ENCODE assay signal across 1 cellular context in the genomic region with DNA sequence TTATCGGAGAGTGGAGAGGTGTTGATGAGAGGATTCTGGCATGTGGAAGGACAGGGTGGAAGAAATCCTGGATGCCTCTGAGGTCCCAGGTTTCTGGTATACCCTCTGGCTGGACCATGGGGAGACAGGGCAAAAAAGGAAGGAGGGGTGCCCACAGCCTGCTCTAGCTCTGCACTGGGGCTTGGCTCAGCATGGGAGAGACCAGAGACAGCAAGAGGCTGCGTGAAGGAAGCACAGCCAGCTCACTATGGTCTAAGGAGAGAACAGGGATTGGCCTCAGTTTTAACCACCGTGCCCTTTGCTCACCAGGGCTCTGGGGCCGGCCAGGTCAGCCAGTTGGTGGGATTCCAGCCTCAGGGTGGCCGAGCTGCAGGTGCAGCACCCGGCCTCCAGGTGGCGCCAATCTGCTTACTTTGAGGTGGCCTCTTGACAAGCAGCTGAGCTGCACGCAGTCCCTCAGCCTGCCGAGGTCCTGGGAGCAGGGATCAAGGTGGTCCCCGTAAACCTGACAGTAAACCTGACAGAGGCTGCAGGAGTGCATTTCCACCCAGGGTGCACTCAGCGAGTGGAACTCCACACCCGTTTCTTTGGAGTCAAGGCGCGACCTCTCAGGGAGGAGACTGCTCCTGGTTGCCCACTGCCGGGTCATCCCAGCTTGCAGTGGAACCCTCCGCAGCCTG.
TF ChIP-seq lines count a peak whose summit lies in the region.

No MANE protein-coding gene starts in this region.

TF ChIP-seq in WTC11, 78 proteins besides CTCF, POLR2A, EP300 and RAD21 (continued from another document):
- TF ChIP-seq AR (CRISPR knock-in tag; IDR thresholded peaks at IDR 0.05) (no peak), ZNF532 (CRISPR knock-in tag; IDR thresholded peaks at IDR 0.05; ENCODE audit: borderline replicate concordance) (no peak), GRHL2 (CRISPR knock-in tag; IDR thresholded peaks at IDR 0.05; ENCODE audit: insufficient replicate concordance, severe bottlenecking) (no peak), FOXP4 (CRISPR knock-in tag; IDR thresholded peaks at IDR 0.05) (peak; percentile 75; the same call in 1 of the 2 replicates), TEAD4 (CRISPR knock-in tag; IDR thresholded peaks at IDR 0.05) (no peak), OVOL2 (CRISPR knock-in tag; IDR thresholded peaks at IDR 0.05; ENCODE audit: borderline replicate concordance) (no peak), NFYB (CRISPR knock-in tag; conservative IDR thresholded peaks at IDR 0.05; ENCODE audit: low read depth) (no peak), E2F4 (CRISPR knock-in tag; IDR thresholded peaks at IDR 0.05; ENCODE audit: borderline replicate concordance, low read depth) (no peak), CREB1 (CRISPR knock-in tag; IDR thresholded peaks at IDR 0.05) (no peak), ESRRA (CRISPR knock-in tag; IDR thresholded peaks at IDR 0.05; ENCODE audit: borderline replicate concordance) (no peak), FOXP1 (CRISPR knock-in tag; IDR thresholded peaks at IDR 0.05; ENCODE audit: borderline replicate concordance) (peak; percentile 27; the same call in 1 of the 2 replicates), NR1H2 (CRISPR knock-in tag; IDR thresholded peaks at IDR 0.05) (no peak), IRF2 (CRISPR knock-in tag; IDR thresholded peaks at IDR 0.05; ENCODE audit: borderline replicate concordance, low read depth) (no peak), ZNF232 (CRISPR knock-in tag; IDR thresholded peaks at IDR 0.05) (no peak), FOXK1 (CRISPR knock-in tag; IDR thresholded peaks at IDR 0.05) (0 out of 2 replicates have a peak, but pooled peaks have one; percentile 53), TCF7 (CRISPR knock-in tag; IDR thresholded peaks at IDR 0.05; ENCODE audit: low read depth) (no peak), NFE2L1 (CRISPR knock-in tag; IDR thresholded peaks at IDR 0.05) (no peak), ZNF396 (CRISPR knock-in tag; IDR thresholded peaks at IDR 0.05; ENCODE audit: borderline replicate concordance) (no peak), ETV6 (CRISPR knock-in tag; IDR thresholded peaks at IDR 0.05) (peak; percentile 84), ZBTB21 (CRISPR knock-in tag; IDR thresholded peaks at IDR 0.05; ENCODE audit: borderline replicate concordance) (no peak), SP1 (CRISPR knock-in tag; conservative IDR thresholded peaks at IDR 0.05) (peak; percentile 24; the same call in 1 of the 2 replicates), NR2C2 (CRISPR knock-in tag; IDR thresholded peaks at IDR 0.05) (no peak), ATF3 (CRISPR knock-in tag; conservative IDR thresholded peaks at IDR 0.05) (no peak), FOXJ3 (CRISPR knock-in tag; IDR thresholded peaks at IDR 0.05; ENCODE audit: borderline replicate concordance) (no peak)
- TF ChIP-seq, protein P1, sequence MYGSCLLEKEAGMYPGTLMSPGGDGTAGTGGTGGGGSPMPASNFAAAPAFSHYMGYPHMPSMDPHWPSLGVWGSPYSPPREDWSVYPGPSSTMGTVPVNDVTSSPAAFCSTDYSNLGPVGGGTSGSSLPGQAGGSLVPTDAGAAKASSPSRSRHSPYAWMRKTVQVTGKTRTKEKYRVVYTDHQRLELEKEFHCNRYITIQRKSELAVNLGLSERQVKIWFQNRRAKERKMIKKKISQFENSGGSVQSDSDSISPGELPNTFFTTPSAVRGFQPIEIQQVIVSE (CRISPR knock-in tag; IDR thresholded peaks at IDR 0.05; ENCODE audit: borderline replicate concordance): no peak
- TF ChIP-seq, protein P2, sequence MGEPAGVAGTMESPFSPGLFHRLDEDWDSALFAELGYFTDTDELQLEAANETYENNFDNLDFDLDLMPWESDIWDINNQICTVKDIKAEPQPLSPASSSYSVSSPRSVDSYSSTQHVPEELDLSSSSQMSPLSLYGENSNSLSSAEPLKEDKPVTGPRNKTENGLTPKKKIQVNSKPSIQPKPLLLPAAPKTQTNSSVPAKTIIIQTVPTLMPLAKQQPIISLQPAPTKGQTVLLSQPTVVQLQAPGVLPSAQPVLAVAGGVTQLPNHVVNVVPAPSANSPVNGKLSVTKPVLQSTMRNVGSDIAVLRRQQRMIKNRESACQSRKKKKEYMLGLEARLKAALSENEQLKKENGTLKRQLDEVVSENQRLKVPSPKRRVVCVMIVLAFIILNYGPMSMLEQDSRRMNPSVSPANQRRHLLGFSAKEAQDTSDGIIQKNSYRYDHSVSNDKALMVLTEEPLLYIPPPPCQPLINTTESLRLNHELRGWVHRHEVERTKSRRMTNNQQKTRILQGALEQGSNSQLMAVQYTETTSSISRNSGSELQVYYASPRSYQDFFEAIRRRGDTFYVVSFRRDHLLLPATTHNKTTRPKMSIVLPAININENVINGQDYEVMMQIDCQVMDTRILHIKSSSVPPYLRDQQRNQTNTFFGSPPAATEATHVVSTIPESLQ (CRISPR knock-in tag; IDR thresholded peaks at IDR 0.05): no peak
- TF ChIP-seq, protein P3, sequence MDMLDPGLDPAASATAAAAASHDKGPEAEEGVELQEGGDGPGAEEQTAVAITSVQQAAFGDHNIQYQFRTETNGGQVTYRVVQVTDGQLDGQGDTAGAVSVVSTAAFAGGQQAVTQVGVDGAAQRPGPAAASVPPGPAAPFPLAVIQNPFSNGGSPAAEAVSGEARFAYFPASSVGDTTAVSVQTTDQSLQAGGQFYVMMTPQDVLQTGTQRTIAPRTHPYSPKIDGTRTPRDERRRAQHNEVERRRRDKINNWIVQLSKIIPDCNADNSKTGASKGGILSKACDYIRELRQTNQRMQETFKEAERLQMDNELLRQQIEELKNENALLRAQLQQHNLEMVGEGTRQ (CRISPR knock-in tag; IDR thresholded peaks at IDR 0.05): no peak
- TF ChIP-seq, protein P4, sequence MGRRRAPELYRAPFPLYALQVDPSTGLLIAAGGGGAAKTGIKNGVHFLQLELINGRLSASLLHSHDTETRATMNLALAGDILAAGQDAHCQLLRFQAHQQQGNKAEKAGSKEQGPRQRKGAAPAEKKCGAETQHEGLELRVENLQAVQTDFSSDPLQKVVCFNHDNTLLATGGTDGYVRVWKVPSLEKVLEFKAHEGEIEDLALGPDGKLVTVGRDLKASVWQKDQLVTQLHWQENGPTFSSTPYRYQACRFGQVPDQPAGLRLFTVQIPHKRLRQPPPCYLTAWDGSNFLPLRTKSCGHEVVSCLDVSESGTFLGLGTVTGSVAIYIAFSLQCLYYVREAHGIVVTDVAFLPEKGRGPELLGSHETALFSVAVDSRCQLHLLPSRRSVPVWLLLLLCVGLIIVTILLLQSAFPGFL (CRISPR knock-in tag; IDR thresholded peaks at IDR 0.05; ENCODE audit: borderline replicate concordance): no peak
- TF ChIP-seq, protein P5, sequence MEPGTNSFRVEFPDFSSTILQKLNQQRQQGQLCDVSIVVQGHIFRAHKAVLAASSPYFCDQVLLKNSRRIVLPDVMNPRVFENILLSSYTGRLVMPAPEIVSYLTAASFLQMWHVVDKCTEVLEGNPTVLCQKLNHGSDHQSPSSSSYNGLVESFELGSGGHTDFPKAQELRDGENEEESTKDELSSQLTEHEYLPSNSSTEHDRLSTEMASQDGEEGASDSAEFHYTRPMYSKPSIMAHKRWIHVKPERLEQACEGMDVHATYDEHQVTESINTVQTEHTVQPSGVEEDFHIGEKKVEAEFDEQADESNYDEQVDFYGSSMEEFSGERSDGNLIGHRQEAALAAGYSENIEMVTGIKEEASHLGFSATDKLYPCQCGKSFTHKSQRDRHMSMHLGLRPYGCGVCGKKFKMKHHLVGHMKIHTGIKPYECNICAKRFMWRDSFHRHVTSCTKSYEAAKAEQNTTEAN (CRISPR knock-in tag; IDR thresholded peaks at IDR 0.05): no peak
- TF ChIP-seq, protein P6, sequence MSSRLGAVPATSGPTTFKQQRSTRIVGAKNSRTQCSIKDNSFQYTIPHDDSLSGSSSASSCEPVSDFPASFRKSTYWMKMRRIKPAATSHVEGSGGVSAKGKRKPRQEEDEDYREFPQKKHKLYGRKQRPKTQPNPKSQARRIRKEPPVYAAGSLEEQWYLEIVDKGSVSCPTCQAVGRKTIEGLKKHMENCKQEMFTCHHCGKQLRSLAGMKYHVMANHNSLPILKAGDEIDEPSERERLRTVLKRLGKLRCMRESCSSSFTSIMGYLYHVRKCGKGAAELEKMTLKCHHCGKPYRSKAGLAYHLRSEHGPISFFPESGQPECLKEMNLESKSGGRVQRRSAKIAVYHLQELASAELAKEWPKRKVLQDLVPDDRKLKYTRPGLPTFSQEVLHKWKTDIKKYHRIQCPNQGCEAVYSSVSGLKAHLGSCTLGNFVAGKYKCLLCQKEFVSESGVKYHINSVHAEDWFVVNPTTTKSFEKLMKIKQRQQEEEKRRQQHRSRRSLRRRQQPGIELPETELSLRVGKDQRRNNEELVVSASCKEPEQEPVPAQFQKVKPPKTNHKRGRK (CRISPR knock-in tag; IDR thresholded peaks at IDR 0.05; ENCODE audit: borderline replicate concordance): no peak
